In genomic region chr12:3253682-3254275, GRCh38 we compare ENCODE assay signal across 1 cellular context.
A peak's percentile ranks its signal among the peaks of the same experiment; 100 is the strongest.
TF ChIP-seq lines count a peak whose summit lies in the region.

No MANE protein-coding gene starts in this region.

TF ChIP-seq in HEK293, 187 proteins besides CTCF, POLR2A, EP300 and RAD21 (continued from another document):
- peak; percentile 76 for TF ChIP-seq ZNF18 (tag by site-specific recombination; IDR thresholded peaks at IDR 0.05)
- no peak for TF ChIP-seq ZNF184 (tag by site-specific recombination; IDR thresholded peaks at IDR 0.05)
- TF ChIP-seq GLIS1 (tag by site-specific recombination; IDR thresholded peaks at IDR 0.05): peak; percentile 82
- TF ChIP-seq SCRT2 (tag by site-specific recombination; IDR thresholded peaks at IDR 0.05): peak; percentile 66
- TF ChIP-seq SCRT1 (tag by site-specific recombination; IDR thresholded peaks at IDR 0.05; ENCODE audit: borderline replicate concordance): peak; percentile 47; the same call in 1 of the 2 replicates
- peak; percentile 92 for TF ChIP-seq ZIC2 (tag by site-specific recombination; IDR thresholded peaks at IDR 0.05)
